Comparison of ENCODE assay signal across 9 cellular contexts in the genomic region with DNA sequence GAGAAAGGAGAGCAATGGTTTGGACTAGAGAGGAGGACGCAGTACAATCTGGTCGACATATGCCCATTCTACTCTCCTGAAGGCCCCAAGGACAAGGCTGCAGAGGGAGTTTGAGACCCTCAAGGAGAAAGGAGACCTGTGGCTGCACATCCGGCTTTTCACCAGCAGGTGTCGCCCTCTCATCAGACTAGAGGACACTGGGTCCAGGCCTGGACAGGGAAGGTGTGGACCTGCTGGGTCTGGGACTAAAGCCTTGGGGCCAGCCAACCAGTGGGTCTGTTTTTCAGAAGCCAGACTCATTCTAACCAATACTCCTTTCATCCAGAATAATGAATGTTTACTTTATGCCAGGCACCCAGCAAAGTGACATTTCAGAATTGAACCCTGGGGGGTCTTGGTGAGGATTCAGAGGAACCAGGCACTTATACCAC. TPM values are rescaled to one million over a fixed set of nuclear protein-coding genes. Genes with fewer than 3 reads are reported as not detected.
A peak's percentile ranks its signal among the peaks of the same experiment; 100 is the strongest.
DNase-seq lines count a peak whose midpoint lies in the region; ATAC-seq and TF ChIP-seq lines count a peak whose summit lies in the region.
"Had no signal": no experiment of that assay in that cellular context is flagged by ENCODE, and none has a peak within 500 bp of the region (broad histone marks: within the 10 kb centered on the region; RNA-seq: fewer than 3 reads in every experiment).

No MANE protein-coding gene starts in this region.

- TF ChIP-seq EP300 in ovary (IDR thresholded peaks at IDR 0.05): no peak

- TF ChIP-seq POLR2A in ovary (IDR thresholded peaks at IDR 0.05): no peak

- no peaks in the 10 kb centered on the region for H3K36me3 Mint-ChIP-seq in activated T-helper 2 cell treated with anti-CD3 and anti-CD28 coated beads, Interferon-gamma antibody, Interleukin-2, Interleukin-4, amounts not matched to agents 10 μg/mL and 5 μg/mL and 100 μg/mL, durations not matched to agents 14 hours and 24 hours and 36 hours (ENCODE audit: low read depth)

- H3K4me1 ChIP-seq in RWPE2 (ENCODE audit: insufficient read depth, poor library complexity, severe bottlenecking) (peaks cover 4% of the 10 kb centered on the region), ovary (ENCODE audit: insufficient read depth) (peaks cover 7% of the 10 kb centered on the region), tibial artery (peaks cover 0 to 22% (median 18%) of the 10 kb centered on the region in 4 donors)

- H3K27ac ChIP-seq in RWPE2 (ENCODE audit: poor library complexity, severe bottlenecking): no peak overlapping the region
- H3K27ac ChIP-seq in ovary: no peak overlapping the region
- peak overlapping the region in 1 of 2 donors; percentile 7 for H3K27ac ChIP-seq in tibial artery

- H3K36me3 ChIP-seq in RWPE2 (ENCODE audit: low read depth) (no peaks in the 10 kb centered on the region), ovary (no peaks in the 10 kb centered on the region), tibial artery (no peaks in the 10 kb centered on the region)

- TF ChIP-seq CTCF in RWPE2 (IDR thresholded peaks at IDR 0.05; ENCODE audit: poor library complexity, severe bottlenecking): peak; percentile 93
- TF ChIP-seq CTCF in fibroblast of villous mesenchyme (IDR thresholded peaks at IDR 0.05; ENCODE audit: insufficient read depth, low read depth, low read length): peak; percentile 95
- peak; percentile 84 to 98 (median 97) for TF ChIP-seq CTCF in ovary (IDR thresholded peaks at IDR 0.05)
- TF ChIP-seq CTCF in tibial artery (IDR thresholded peaks at IDR 0.05): peak; percentile 97 to 99

- H3K9me3 Mint-ChIP-seq in activated T-helper 2 cell treated with anti-CD3 and anti-CD28 coated beads, Interferon-gamma antibody, Interleukin-2, Interleukin-4, amounts not matched to agents 10 μg/mL and 5 μg/mL and 100 μg/mL, durations not matched to agents 14 hours and 24 hours and 36 hours: no peaks in the 10 kb centered on the region

- in situ Hi-C loops in KBM-7 (cut with MboI; ENCODE audit: low pct_unique_long_range_greater_than_20kb, low sequenced_read_pairs): no loop called here

- H3K9me3 ChIP-seq in RWPE2 (ENCODE audit: severe bottlenecking): no peaks in the 10 kb centered on the region
- H3K9me3 ChIP-seq in ovary: no peaks in the 10 kb centered on the region
- no peaks in the 10 kb centered on the region for H3K9me3 ChIP-seq in tibial artery

- H3K4me3 ChIP-seq in RWPE2 (ENCODE audit: severe bottlenecking) (no peak overlapping the region), fibroblast of villous mesenchyme (ENCODE audit: low read depth, low read length) (no peak overlapping the region), ovary (no peak overlapping the region), tibial artery (no peak overlapping the region)

- DNase-seq in DMS153 treated with DMSO at 0.1 percent for 48 hours (lab: John Stamatoyannopoulos, UW; ENCODE audit: unreplicated experiment): peak; percentile 54
- peak; percentile 73 for DNase-seq in KBM-7
- no peak for DNase-seq in RWPE2 (ENCODE audit: low spot score)
- peak; percentile 50 for DNase-seq in activated T-helper 2 cell treated with anti-CD3 and anti-CD28 coated beads, Interferon-gamma antibody, Interleukin-2, Interleukin-4, amounts not matched to agents 10 μg/mL and 5 μg/mL and 100 μg/mL, durations not matched to agents 14 hours and 24 hours and 36 hours (ENCODE audit: low spot score)
- peak; percentile 70 for DNase-seq in fibroblast of villous mesenchyme (ENCODE audit: low read depth)
- DNase-seq in ovary: peak; percentile 82 to 91 (median 89)
- DNase-seq in tibial artery: peak; percentile 74 to 87
- DNase-seq in GF-D8 (lab: John Stamatoyannopoulos, UW): no peak

- peaks cover 15% of the 10 kb centered on the region for H3K4me1 Mint-ChIP-seq in activated T-helper 2 cell treated with anti-CD3 and anti-CD28 coated beads, Interferon-gamma antibody, Interleukin-2, Interleukin-4, amounts not matched to agents 10 μg/mL and 5 μg/mL and 100 μg/mL, durations not matched to agents 14 hours and 24 hours and 36 hours (ENCODE audit: low read depth)

- H3K27me3 ChIP-seq in RWPE2 (ENCODE audit: insufficient read depth, poor library complexity, severe bottlenecking) (no peaks in the 10 kb centered on the region), ovary (no peaks in the 10 kb centered on the region), tibial artery (no peaks in the 10 kb centered on the region)

- no peak overlapping the region for H3K4me3 Mint-ChIP-seq in activated T-helper 2 cell treated with anti-CD3 and anti-CD28 coated beads, Interferon-gamma antibody, Interleukin-2, Interleukin-4, amounts not matched to agents 10 μg/mL and 5 μg/mL and 100 μg/mL, durations not matched to agents 14 hours and 24 hours and 36 hours (ENCODE audit: low read depth)

- peak; percentile 49; the same call in 2 of the 3 replicates for ATAC-seq in RWPE2 (ENCODE audit: low read depth)

- intact Hi-C loops in activated T-helper 2 cell treated with anti-CD3 and anti-CD28 coated beads, Interferon-gamma antibody, Interleukin-2, Interleukin-4, amounts not matched to agents 10 μg/mL and 5 μg/mL and 100 μg/mL, durations not matched to agents 14 hours and 24 hours and 36 hours (cut with micrococcal nuclease): loop anchor here (1.0 to 5.0 kb wide), 3 partner anchors 24 to 217 kb away; no protein-coding TSS in a partner anchor
- intact Hi-C loops in ovary (cut with DNase I) (loop anchor here (1.0 to 2.0 kb wide), 3 partner anchors 23 to 48 kb away; no protein-coding TSS in a partner anchor), tibial artery (cut with DNase I; ENCODE audit: low total_unique reads) (loop anchor here (2.0 kb wide), 2 partner anchors 24 to 48 kb away; no protein-coding TSS in a partner anchor)

- 0 to 2% (median 1%) methylated on average over 4 of the region's 4 CpGs for WGBS in ovary, 3 donors

- no peaks in the 10 kb centered on the region for H3K27me3 Mint-ChIP-seq in activated T-helper 2 cell treated with anti-CD3 and anti-CD28 coated beads, Interferon-gamma antibody, Interleukin-2, Interleukin-4, amounts not matched to agents 10 μg/mL and 5 μg/mL and 100 μg/mL, durations not matched to agents 14 hours and 24 hours and 36 hours (ENCODE audit: low read depth)

- H3K27ac Mint-ChIP-seq in activated T-helper 2 cell treated with anti-CD3 and anti-CD28 coated beads, Interferon-gamma antibody, Interleukin-2, Interleukin-4, amounts not matched to agents 10 μg/mL and 5 μg/mL and 100 μg/mL, durations not matched to agents 14 hours and 24 hours and 36 hours: no peak overlapping the region

RNA-seq across cellular contexts. Expression of a gene that starts 5.0 kb away (rescaled TPM):
- total RNA-seq in activated T-helper 2 cell treated with anti-CD3 and anti-CD28 coated beads, Interferon-gamma antibody, Interleukin-2, Interleukin-4, amounts not matched to agents 10 μg/mL and 5 μg/mL and 100 μg/mL, durations not matched to agents 14 hours and 24 hours and 36 hours: not detected in 2 replicates
- total RNA-seq in fibroblast of villous mesenchyme (not detected in 2 replicates), ovary (not detected)
- polyA plus RNA-seq in ovary: not detected
- total RNA-seq: activated CD8-positive, alpha-beta memory T cell treated with anti-CD3 and anti-CD28 coated beads for 36 hours had no signal

RNA-seq across cellular contexts. Expression of a gene that starts 8.8 kb away (rescaled TPM):
- not detected in 2 replicates for total RNA-seq in activated T-helper 2 cell treated with anti-CD3 and anti-CD28 coated beads, Interferon-gamma antibody, Interleukin-2, Interleukin-4, amounts not matched to agents 10 μg/mL and 5 μg/mL and 100 μg/mL, durations not matched to agents 14 hours and 24 hours and 36 hours
- total RNA-seq in fibroblast of villous mesenchyme (1.7 and 3.5 TPM in 2 replicates), ovary (10 to 100 TPM in 6 of 7 donors, 1 to 10 TPM in 1; 1.9 to 68.7 (median 35.8) TPM)
- polyA plus RNA-seq in ovary: 10 to 100 TPM; 21.9 to 25.4 TPM
- total RNA-seq: activated CD8-positive, alpha-beta memory T cell treated with anti-CD3 and anti-CD28 coated beads for 36 hours had no signal

RNA-seq across cellular contexts. Expression of a gene that starts 12.8 kb away (rescaled TPM):
- total RNA-seq in activated T-helper 2 cell treated with anti-CD3 and anti-CD28 coated beads, Interferon-gamma antibody, Interleukin-2, Interleukin-4, amounts not matched to agents 10 μg/mL and 5 μg/mL and 100 μg/mL, durations not matched to agents 14 hours and 24 hours and 36 hours: not detected in 2 replicates
- not detected in 2 replicates for total RNA-seq in fibroblast of villous mesenchyme
- total RNA-seq in ovary: 1 to 10 TPM in 5 of 7 donors, under 1 TPM in 1, not detected in 1; 0.97 to 2.4 (median 1.2) TPM
- polyA plus RNA-seq in ovary: under 1 TPM; 0.08 to 0.74 TPM
- total RNA-seq: activated CD8-positive, alpha-beta memory T cell treated with anti-CD3 and anti-CD28 coated beads for 36 hours had no signal

RNA-seq across cellular contexts. Expression of a gene that starts 33.1 kb away (rescaled TPM):
- total RNA-seq in activated T-helper 2 cell treated with anti-CD3 and anti-CD28 coated beads, Interferon-gamma antibody, Interleukin-2, Interleukin-4, amounts not matched to agents 10 μg/mL and 5 μg/mL and 100 μg/mL, durations not matched to agents 14 hours and 24 hours and 36 hours: 65.7 and 67.8 TPM in 2 replicates
- 22.5 and 31.5 TPM in 2 replicates for total RNA-seq in fibroblast of villous mesenchyme
- 10 to 100 TPM; 18.8 to 45.7 (median 29.8) TPM for total RNA-seq in ovary
- polyA plus RNA-seq in ovary: 10 to 100 TPM in 1 of 2 donors, 1 to 10 TPM in 1; 3.7 to 33.1 TPM

RNA-seq across cellular contexts. Expression of a gene that starts 34.5 kb away (rescaled TPM):
- total RNA-seq in activated T-helper 2 cell treated with anti-CD3 and anti-CD28 coated beads, Interferon-gamma antibody, Interleukin-2, Interleukin-4, amounts not matched to agents 10 μg/mL and 5 μg/mL and 100 μg/mL, durations not matched to agents 14 hours and 24 hours and 36 hours: not detected in 2 replicates
- total RNA-seq in fibroblast of villous mesenchyme: under 0.01 and 0.43 TPM in 2 replicates
- 1 to 10 TPM in 4 of 7 donors, under 1 TPM in 2, not detected in 1; 0.82 to 8.2 (median 1.9) TPM for total RNA-seq in ovary
- polyA plus RNA-seq in ovary: under 1 TPM; 0.18 to 0.42 TPM
- total RNA-seq: activated CD8-positive, alpha-beta memory T cell treated with anti-CD3 and anti-CD28 coated beads for 36 hours had no signal

Comparison
In these comparisons a context has a peak if more than half of its experiments do, and no peak if none do; other contexts are left out.
1. DNase-seq: peak in DMS153 treated with DMSO at 0.1 percent for 48 hours (single experiment), KBM-7 (single experiment), activated T-helper 2 cell treated with anti-CD3 and anti-CD28 coated beads, Interferon-gamma antibody, Interleukin-2, Interleukin-4, amounts not matched to agents 10 μg/mL and 5 μg/mL and 100 μg/mL, durations not matched to agents 14 hours and 24 hours and 36 hours (single experiment), fibroblast of villous mesenchyme (single experiment), ovary (5 of 5) and tibial artery (2 of 2); none in RWPE2 (single experiment) and GF-D8 (single experiment).
2. Peak in every context shown above with its lines, with median percentiles within 50 percentile points of each other: CTCF ChIP-seq.